In genomic region chr15:31483053-31483923, GRCh38 we compare ENCODE assay signal across 8 cellular contexts.
DNase-seq lines count a peak whose midpoint lies in the region; ATAC-seq, FAIRE-seq and TF ChIP-seq lines count a peak whose summit lies in the region.

No MANE protein-coding gene starts in this region.

- WGBS in ectodermal cell, 2 experiments: 7% methylated on average over 138 of the region's 138 CpGs

- H3K27me3 Mint-ChIP-seq in activated B cell treated with CpG ODN at 0.5 μM for 24 hours (peaks cover 28% of the 10 kb centered on the region), nephron progenitor cell (ENCODE audit: low read depth, poor library complexity) (peaks cover 48% of the 10 kb centered on the region)

- ATAC-seq in activated B cell treated with CpG ODN at 0.5 μM for 24 hours (ENCODE audit: low read depth) (peak; percentile 49), HG03175 (IDR thresholded peaks at IDR 0.05; ENCODE audit: unreplicated experiment) (no peak)

- H3K4me3 ChIP-seq in ectodermal cell (ENCODE audit: insufficient read depth, low read depth, low read length): peak overlapping the region; percentile 20

- intact Hi-C loops in activated B cell treated with CpG ODN at 0.5 μM for 24 hours (cut with micrococcal nuclease): loop anchor here (10.0 kb wide), 2 partner anchors 518 to 578 kb away; partner anchors contain the start of gene FAN1

- CTCF ChIA-PET in activated B cell treated with CpG ODN at 0.5 μM for 24 hours (lab: Charles Lee): interaction anchor here (1.1 to 1.5 kb wide), 3 partner anchors 43 to 269 kb away, joined by 3 to 5 read pairs (median 4); no protein-coding TSS in a partner anchor

- H3K9me3 Mint-ChIP-seq in activated B cell treated with CpG ODN at 0.5 μM for 24 hours (no peaks in the 10 kb centered on the region), nephron progenitor cell (peaks cover 15% of the 10 kb centered on the region)

- H3K36me3 Mint-ChIP-seq in activated B cell treated with CpG ODN at 0.5 μM for 24 hours (ENCODE audit: low read depth) (no peaks in the 10 kb centered on the region), nephron progenitor cell (ENCODE audit: low read depth) (peaks cover 14% of the 10 kb centered on the region)

- H3K4me3 Mint-ChIP-seq in activated B cell treated with CpG ODN at 0.5 μM for 24 hours (peak overlapping the region; percentile 81), nephron progenitor cell (peak overlapping the region; percentile 74)

- TF ChIP-seq CTCF in activated B cell treated with CpG ODN at 0.5 μM for 24 hours (IDR thresholded peaks at IDR 0.05) (no peak), nephron progenitor cell (IDR thresholded peaks at IDR 0.05) (no peak)

- POLR2A ChIA-PET in activated B cell treated with CpG ODN at 0.5 μM for 24 hours (lab: Charles Lee): interaction anchor here (0.5 to 1.6 kb wide), 8 partner anchors 10 to 268 kb away, joined by 3 to 8 read pairs (median 4); no protein-coding TSS in a partner anchor

- peaks cover 65% of the 10 kb centered on the region for H3K27me3 ChIP-seq in ectodermal cell (ENCODE audit: control insufficient read depth, insufficient read depth, low read length, poor library complexity, severe bottlenecking)

- H3K27ac ChIP-seq in ectodermal cell (ENCODE audit: insufficient read depth, low read depth, low read length, poor library complexity, severe bottlenecking): no peak overlapping the region

- no peaks in the 10 kb centered on the region for H3K4me1 ChIP-seq in ectodermal cell (ENCODE audit: control insufficient read depth, insufficient read depth, low read length)

- FAIRE-seq in RCC 7860 (lab: Jason Lieb, UNC): no peak

- DNase-seq in CD1c-positive myeloid dendritic cell (ENCODE audit: extremely low spot score) (peak; percentile 21), activated B cell treated with CpG ODN at 0.5 μM for 24 hours (peak; percentile 45), nephron progenitor cell (peak; percentile 38), DMS79 (lab: John Stamatoyannopoulos, UW) (no peak), NCI-H1436 (lab: John Stamatoyannopoulos, UW) (no peak), RCC 7860 (ENCODE audit: low spot score) (no peak)

- peaks cover 2% of the 10 kb centered on the region for H3K9me3 ChIP-seq in ectodermal cell (ENCODE audit: control insufficient read depth, low read length)

- H3K4me1 Mint-ChIP-seq in activated B cell treated with CpG ODN at 0.5 μM for 24 hours (peaks cover 18% of the 10 kb centered on the region), nephron progenitor cell (peaks cover under 1% of the 10 kb centered on the region)

- H3K36me3 ChIP-seq in ectodermal cell (ENCODE audit: control insufficient read depth, insufficient read depth, low read length): no peaks in the 10 kb centered on the region

- peak overlapping the region; percentile 46 for H3K27ac Mint-ChIP-seq in activated B cell treated with CpG ODN at 0.5 μM for 24 hours
- no peak overlapping the region for H3K27ac Mint-ChIP-seq in nephron progenitor cell

Comparison
In these comparisons a context has a peak if more than half of its experiments do, and no peak if none do; other contexts are left out.
1. DNase-seq: peak in CD1c-positive myeloid dendritic cell (single experiment), activated B cell treated with CpG ODN at 0.5 μM for 24 hours (single experiment) and nephron progenitor cell (single experiment); none in DMS79 (single experiment), NCI-H1436 (single experiment) and RCC 7860 (single experiment).